In the genomic region with DNA sequence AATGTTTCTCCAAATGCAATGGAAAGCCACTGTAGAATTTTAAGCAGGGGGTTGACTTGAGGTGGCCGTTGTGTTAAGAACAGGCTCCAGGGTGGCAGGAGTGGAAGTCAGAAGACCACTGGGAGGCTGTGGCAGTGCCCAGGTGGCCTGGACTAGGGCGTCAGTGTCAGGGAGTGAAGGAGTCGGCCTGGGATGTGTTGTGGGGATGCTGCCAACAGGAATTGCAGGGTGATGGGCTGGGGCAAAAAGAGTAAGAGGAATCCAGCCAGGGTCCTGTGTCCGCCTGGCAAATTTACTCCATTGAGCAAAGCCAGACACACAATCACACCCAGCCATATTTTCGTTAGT, we compare ENCODE assay signal across 2 cellular contexts.
TF ChIP-seq lines count a peak whose summit lies in the region.

No MANE protein-coding gene starts in this region.

TF ChIP-seq in HCT116, 20 proteins besides CTCF, POLR2A, EP300 and RAD21:
- TF ChIP-seq SP1 (IDR thresholded peaks at IDR 0.05; ENCODE audit: low read depth) (no peak), CBX3 (IDR thresholded peaks at IDR 0.05; ENCODE audit: low read depth) (no peak), YY1 (IDR thresholded peaks at IDR 0.05; ENCODE audit: extremely low read depth, insufficient replicate concordance, low read depth, low read length) (no peak), REST (IDR thresholded peaks at IDR 0.05; ENCODE audit: low read depth) (no peak), JUND (IDR thresholded peaks at IDR 0.05) (no peak), EZH2phosphoT487 (IDR thresholded peaks at IDR 0.05; ENCODE audit: borderline replicate concordance) (no peak), SIN3A (IDR thresholded peaks at IDR 0.05; ENCODE audit: low read depth) (no peak), ZBTB33 (IDR thresholded peaks at IDR 0.05; ENCODE audit: extremely low read depth, insufficient replicate concordance, low read length) (no peak), CEBPB (IDR thresholded peaks at IDR 0.05; ENCODE audit: low read depth) (no peak), MAX (IDR thresholded peaks at IDR 0.05) (no peak), ZFX (IDR thresholded peaks at IDR 0.05) (no peak), TCF7L2 (IDR thresholded peaks at IDR 0.05; ENCODE audit: borderline replicate concordance, extremely low read depth, insufficient read depth, insufficient read length) (no peak), ELF1 (IDR thresholded peaks at IDR 0.05; ENCODE audit: borderline replicate concordance, low read depth) (no peak), EGR1 (IDR thresholded peaks at IDR 0.05; ENCODE audit: low read depth) (no peak), ZNF274 (IDR thresholded peaks at IDR 0.05; ENCODE audit: low read depth, low read length) (no peak)
- TF ChIP-seq, protein P1, sequence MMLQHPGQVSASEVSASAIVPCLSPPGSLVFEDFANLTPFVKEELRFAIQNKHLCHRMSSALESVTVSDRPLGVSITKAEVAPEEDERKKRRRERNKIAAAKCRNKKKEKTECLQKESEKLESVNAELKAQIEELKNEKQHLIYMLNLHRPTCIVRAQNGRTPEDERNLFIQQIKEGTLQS (IDR thresholded peaks at IDR 0.05), result no peak

TF ChIP-seq in K562, 482 proteins besides CTCF, POLR2A, EP300 and RAD21:
- no peak for TF ChIP-seq ZNF785 (CRISPR knock-in tag; IDR thresholded peaks at IDR 0.05)
- TF ChIP-seq, protein P2, sequence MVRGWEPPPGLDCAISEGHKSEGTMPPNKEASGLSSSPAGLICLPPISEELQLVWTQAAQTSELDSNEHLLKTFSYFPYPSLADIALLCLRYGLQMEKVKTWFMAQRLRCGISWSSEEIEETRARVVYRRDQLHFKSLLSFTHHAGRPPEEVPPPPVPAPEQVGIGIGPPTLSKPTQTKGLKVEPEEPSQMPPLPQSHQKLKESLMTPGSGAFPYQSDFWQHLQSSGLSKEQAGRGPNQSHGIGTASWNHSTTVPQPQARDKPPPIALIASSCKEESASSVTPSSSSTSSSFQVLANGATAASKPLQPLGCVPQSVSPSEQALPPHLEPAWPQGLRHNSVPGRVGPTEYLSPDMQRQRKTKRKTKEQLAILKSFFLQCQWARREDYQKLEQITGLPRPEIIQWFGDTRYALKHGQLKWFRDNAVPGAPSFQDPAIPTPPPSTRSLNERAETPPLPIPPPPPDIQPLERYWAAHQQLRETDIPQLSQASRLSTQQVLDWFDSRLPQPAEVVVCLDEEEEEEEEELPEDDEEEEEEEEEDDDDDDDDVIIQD (CRISPR knock-in tag; IDR thresholded peaks at IDR 0.05), result no peak
- TF ChIP-seq SNRNP70 (optimal IDR thresholded peaks at IDR 0.05; ENCODE audit: low read depth, low read length), result no peak
- TF ChIP-seq NCOA4 (IDR thresholded peaks at IDR 0.05; ENCODE audit: partially characterized antibody), result no peak
- no peak for TF ChIP-seq ZKSCAN1 (IDR thresholded peaks at IDR 0.05; ENCODE audit: low read depth, low read length)
- no peak for TF ChIP-seq SP2 (IDR thresholded peaks at IDR 0.05; ENCODE audit: extremely low read depth, low read depth, low read length, poor library complexity, severe bottlenecking)
- no peak for TF ChIP-seq SIN3A (IDR thresholded peaks at IDR 0.05; ENCODE audit: borderline replicate concordance in 2 of 2, control insufficient read depth in 1 of 2, low read depth in 2 of 2, low read length in 2 of 2)
- no peak for TF ChIP-seq PHTF2 (CRISPR knock-in tag; IDR thresholded peaks at IDR 0.05)
- no peak for TF ChIP-seq ILK (tag; IDR thresholded peaks at IDR 0.05; ENCODE audit: borderline replicate concordance, low read depth)
- no peak for TF ChIP-seq ZNF507 (tag; conservative IDR thresholded peaks at IDR 0.05)
- TF ChIP-seq MAZ (CRISPR knock-in tag; conservative IDR thresholded peaks at IDR 0.05 in 1 of 2, IDR thresholded peaks at IDR 0.05 in 1 of 2), result no peak
- TF ChIP-seq CHD2 (IDR thresholded peaks at IDR 0.05; ENCODE audit: low read depth, low read length), result no peak
